25 cellular contexts compared by ENCODE assay signal in genomic region chr6:1853761-1854160, GRCh38.
"Had no signal": no experiment of that assay in that cellular context is flagged by ENCODE, and none has a peak within 500 bp of the region (broad histone marks: within the 10 kb centered on the region; RNA-seq: fewer than 3 reads in every experiment).

No MANE protein-coding gene starts in this region.

- H2AFZ ChIP-seq: neural progenitor cell, parathyroid adenoma had no signal

- ATAC-seq: psoas muscle; right cardiac atrium; right lobe of liver; stimulated activated effector memory CD8-positive, alpha-beta T cell treated with anti-CD3 and anti-CD28 coated beads, Interleukin-12 subunit alpha, Interleukin-12 subunit beta, amount 100 ng/mL, for 72 hours; stimulated activated naive B cell treated with anti-CD40 and anti-IgM and Interleukin-4, amounts not matched to agents 10 μg/mL and 1 μg/mL and 100 μg/mL, for 72 hours had no signal

- H3K79me2 ChIP-seq: parathyroid adenoma had no signal

- H3K4me2 ChIP-seq: neural progenitor cell had no signal

- H3K4me3 ChIP-seq: neural progenitor cell, ovary, psoas muscle, right lobe of liver, sigmoid colon, stomach, thoracic aorta, thyroid gland, tibial nerve, upper lobe of left lung, vagina had no signal

- H3K27ac ChIP-seq: neural progenitor cell, ovary, parathyroid adenoma, psoas muscle, right lobe of liver, sigmoid colon, stomach, thoracic aorta, thyroid gland, tibial nerve, upper lobe of left lung, vagina had no signal

- H3K27me3 ChIP-seq: neural progenitor cell, ovary, right lobe of liver, sigmoid colon, stomach, thyroid gland, tibial nerve, upper lobe of left lung, vagina had no signal

- H3K36me3 ChIP-seq: neural progenitor cell, ovary, right lobe of liver, sigmoid colon, stomach, thoracic aorta, thyroid gland, tibial nerve, upper lobe of left lung, vagina had no signal

- H3K9me3 ChIP-seq: ovary, psoas muscle, right lobe of liver, sigmoid colon, stomach, thoracic aorta, thyroid gland, tibial nerve, upper lobe of left lung, vagina had no signal

- FAIRE-seq: small intestine, urothelium cell line had no signal

- H3K4me1 ChIP-seq: parathyroid adenoma, psoas muscle, right lobe of liver, thyroid gland had no signal

- DNase-seq: occipital lobe; ovary; posterior cingulate gyrus; psoas muscle; right cardiac atrium; right lobe of liver; sigmoid colon; small intestine; stimulated activated CD4-positive, alpha-beta T cell treated with anti-CD3 and anti-CD28 coated beads, Interleukin-15, amount 100 ng/mL, for 24 hours; stimulated activated CD4-positive, alpha-beta T cell treated with anti-CD3 and anti-CD28 coated beads, Interleukin-2, amount 100 ng/mL, for 24 hours; stimulated activated CD4-positive, alpha-beta T cell treated with anti-CD3 and anti-CD28 coated beads, Interleukin-2, amount 100 ng/mL, for 48 hours; stimulated activated CD4-positive, alpha-beta T cell treated with anti-CD3 and anti-CD28 coated beads, Interleukin-4, amount 100 ng/mL, for 24 hours; stimulated activated naive B cell treated with anti-CD40 and anti-IgM and Interleukin-4, amounts not matched to agents 10 μg/mL and 1 μg/mL and 100 μg/mL, for 72 hours; stimulated activated naive CD4-positive, alpha-beta T cell treated with Interleukin-2 at 50 U/mL for 16 hours; stomach; thyroid gland; trophoblast cell; upper lobe of left lung had no signal

- H3K9ac ChIP-seq: neural progenitor cell, parathyroid adenoma had no signal
